ENCODE assay signal across 18 cellular contexts in genomic region chr1:91584309-91584708, GRCh38.
"Had no signal": no experiment of that assay in that cellular context is flagged by ENCODE, and none has a peak within 500 bp of the region (broad histone marks: within the 10 kb centered on the region; RNA-seq: fewer than 3 reads in every experiment).

No MANE protein-coding gene starts in this region.

- ATAC-seq: activated CD8-positive, alpha-beta T cell treated with anti-CD3 and anti-CD28 coated beads, Interleukin-2, amount 10 ng/mL, durations not matched to agents 7 days and 5 days; naive thymus-derived CD4-positive, alpha-beta T cell; sciatic nerve; stimulated activated naive CD8-positive, alpha-beta T cell treated with anti-CD3 and anti-CD28 coated beads, Interleukin-15, amount 100 ng/mL, for 72 hours had no signal

- H3K9me3 ChIP-seq: adrenal gland, spleen, thoracic aorta had no signal

- H3K27ac ChIP-seq: adrenal gland, dorsolateral prefrontal cortex, spleen, thoracic aorta had no signal

- DNase-seq: activated CD4-positive, alpha-beta T cell treated with anti-CD3 and anti-CD28 coated beads, Interleukin-2, amount 10 ng/mL, durations not matched to agents 24 days and 14 days; activated CD4-positive, CD25-positive, alpha-beta regulatory T cell; activated CD8-positive, alpha-beta memory T cell treated with anti-CD3 and anti-CD28 coated beads, Interleukin-2, amount 50 U/mL, for 4 hours; activated CD8-positive, alpha-beta T cell treated with anti-CD3 and anti-CD28 coated beads, Interleukin-2, amount 10 ng/mL, durations not matched to agents 7 days and 5 days; activated effector memory CD4-positive, alpha-beta T cell treated with anti-CD3 and anti-CD28 coated beads, Interleukin-2, amount 50 U/mL, for 16 hours; activated T-cell treated with anti-CD3 and anti-CD28 coated beads, Interleukin-2, amount 50 U/mL, for 48 hours; adrenal gland; dorsolateral prefrontal cortex; foreskin fibroblast; head of caudate nucleus; mammary epithelial cell; naive thymus-derived CD4-positive, alpha-beta T cell; nucleus accumbens; spleen; stimulated activated naive CD8-positive, alpha-beta T cell treated with anti-CD3 and anti-CD28 coated beads, Interleukin-15, amount 100 ng/mL, for 72 hours had no signal

- H3K4me3 ChIP-seq: adrenal gland, cardiac muscle cell, dorsolateral prefrontal cortex, spleen, thoracic aorta had no signal

- H3K36me3 ChIP-seq: adrenal gland, cardiac muscle cell, spleen, thoracic aorta had no signal

- H3K27me3 ChIP-seq: adrenal gland, cardiac muscle cell, spleen had no signal
